8 cellular contexts compared by ENCODE assay signal in genomic region chr22:42769574-42770447, GRCh38. TPM values are rescaled to one million over a fixed set of nuclear protein-coding genes. Genes with fewer than 3 reads are reported as not detected.
A peak's percentile ranks its signal among the peaks of the same experiment; 100 is the strongest.
DNase-seq lines count a peak whose midpoint lies in the region; ATAC-seq and TF ChIP-seq lines count a peak whose summit lies in the region.

No MANE protein-coding gene starts in this region.

- POLR2A ChIA-PET in MCF 10A (lab: Yijun Ruan, JAX) = interaction anchor here (0.6 kb wide), 1 partner anchor 9 kb away, joined by 3 read pairs; no protein-coding TSS in a partner anchor

- no peaks in the 10 kb centered on the region for H3K9me3 Mint-ChIP-seq in MCF 10A (ENCODE audit: unreplicated experiment)

- no peak overlapping the region for H3K27ac ChIP-seq in Karpas-422 (ENCODE audit: low read length)
- no peak overlapping the region for H3K27ac ChIP-seq in psoas muscle

- H3K4me1 ChIP-seq in Karpas-422 (ENCODE audit: low read length) = peaks cover 11% of the 10 kb centered on the region
- no peaks in the 10 kb centered on the region for H3K4me1 ChIP-seq in psoas muscle

- H3K9ac ChIP-seq in Karpas-422 (ENCODE audit: low read length) = no peak overlapping the region

- DNase-seq in DMS53 (lab: John Stamatoyannopoulos, UW) = peak; percentile 89
- DNase-seq in Karpas-422 = peak; percentile 46
- DNase-seq in epithelial cell of esophagus (ENCODE audit: low read depth) = peak; percentile 44
- peak; percentile 64 to 68 for DNase-seq in psoas muscle
- no peak for DNase-seq in NCI-H510A treated with DMSO at 0.1 percent for 48 hours (lab: John Stamatoyannopoulos, UW)
- no peak for DNase-seq in MCF 10A (ENCODE audit: unreplicated experiment)

- intact Hi-C loops in psoas muscle (cut with DNase I) = no loop called here
- intact Hi-C loops in MCF 10A (cut with micrococcal nuclease) = no loop called here

- TF ChIP-seq CTCF in epithelial cell of esophagus (IDR thresholded peaks at IDR 0.05; ENCODE audit: insufficient read depth, low read depth, low read length, missing control alignments) (no peak), psoas muscle (IDR thresholded peaks at IDR 0.05) (no peak), MCF 10A (IDR thresholded peaks at IDR 0.05; ENCODE audit: unreplicated experiment) (no peak)

- no peaks in the 10 kb centered on the region for H3K27me3 Mint-ChIP-seq in MCF 10A (ENCODE audit: insufficient read depth, unreplicated experiment)

- H4K20me1 ChIP-seq in Karpas-422 (ENCODE audit: insufficient read depth, low read depth, low read length) = 0 out of 2 replicates have a peak, but pooled peaks cover 5% of the 10 kb centered on the region

- no peaks in the 10 kb centered on the region for H3K36me3 Mint-ChIP-seq in MCF 10A (ENCODE audit: insufficient read depth, unreplicated experiment)

- no peaks in the 10 kb centered on the region for H3K9me2 ChIP-seq in Karpas-422 (replicated peaks; ENCODE audit: insufficient read depth, low read length)

- H3K27me3 ChIP-seq in Karpas-422 (ENCODE audit: low read length) = no peaks in the 10 kb centered on the region
- peaks cover 0 to 9% (median 0%) of the 10 kb centered on the region in 3 donors for H3K27me3 ChIP-seq in psoas muscle (ENCODE audit: insufficient read depth in 3 of 3, low read length in 2 of 3)

- no peak overlapping the region for H3K4me3 ChIP-seq in Karpas-422 (ENCODE audit: low read length)
- H3K4me3 ChIP-seq in epithelial cell of esophagus (ENCODE audit: low read length) = no peak overlapping the region
- peak overlapping the region; percentile 21 for H3K4me3 ChIP-seq in psoas muscle

- no peaks in the 10 kb centered on the region for H3K79me2 ChIP-seq in Karpas-422 (ENCODE audit: low read length)

- no peak overlapping the region for H2AFZ ChIP-seq in Karpas-422 (ENCODE audit: low read length)

- H3K27ac Mint-ChIP-seq in MCF 10A (ENCODE audit: low read depth, unreplicated experiment) = no peak overlapping the region

- no peak overlapping the region for H3K4me2 ChIP-seq in Karpas-422 (ENCODE audit: low read depth, low read length, poor library complexity, severe bottlenecking)

- no peaks in the 10 kb centered on the region for H3K9me3 ChIP-seq in Karpas-422 (ENCODE audit: low read length)
- no peaks in the 10 kb centered on the region for H3K9me3 ChIP-seq in psoas muscle

- H3K4me3 Mint-ChIP-seq in MCF 10A (ENCODE audit: unreplicated experiment) = no peak overlapping the region

- ATAC-seq in GM21576 (IDR thresholded peaks at IDR 0.05; ENCODE audit: unreplicated experiment) (peak; percentile 76), psoas muscle (peak; percentile 71 to 82 (median 76)), HG03457 (IDR thresholded peaks at IDR 0.05; ENCODE audit: unreplicated experiment) (no peak)

- H3K36me3 ChIP-seq in Karpas-422 (ENCODE audit: insufficient read depth, low read length) = no peaks in the 10 kb centered on the region
- H3K36me3 ChIP-seq in psoas muscle (ENCODE audit: insufficient read depth in 1 of 2, low read depth in 1 of 2) = no peaks in the 10 kb centered on the region

- no TSS peak for BruUV-seq in MCF 10A (replicated peaks; lab: Mats Ljungman, UMichigan)

- peaks cover 5% of the 10 kb centered on the region for H3K4me1 Mint-ChIP-seq in MCF 10A (ENCODE audit: insufficient read depth, unreplicated experiment)

- 33 to 42% (median 35%) methylated on average over 49 to 50 of the region's 50 CpGs for WGBS in psoas muscle, 3 donors

- CTCF ChIA-PET in MCF 10A (lab: Yijun Ruan, JAX) = no interaction called here

RNA-seq across cellular contexts. Expression of gene A4GALT, which starts 49.1 kb away (rescaled TPM):
- total RNA-seq in Karpas-422 (2014; rRNA removed; shearing (Covaris generic); ENCODE audit: low replicate concordance) = not detected in 2 replicates
- total RNA-seq in psoas muscle = 10 to 100 TPM; 11.2 to 28.8 (median 18.3) TPM
- 10 to 100 TPM in 2 of 3 donors, 1 to 10 TPM in 1; 6.5 to 24.7 (median 13.0) TPM for polyA plus RNA-seq in psoas muscle
- total RNA-seq in MCF 10A (2022) = 8.7 and 12.3 TPM in 2 replicates

Comparison
In these comparisons a context has a peak if more than half of its experiments do, and no peak if none do; other contexts are left out.
1. DNase-seq: peak in DMS53 (single experiment), Karpas-422 (single experiment), epithelial cell of esophagus (single experiment) and psoas muscle (2 of 2); none in NCI-H510A treated with DMSO at 0.1 percent for 48 hours (single experiment) and MCF 10A (single experiment).